ENCODE assay signal across 34 cellular contexts in genomic region chr17:42873321-42873720, GRCh38. TPM values are rescaled to one million over a fixed set of nuclear protein-coding genes. Genes with fewer than 3 reads are reported as not detected.
"Had no signal": no experiment of that assay in that cellular context is flagged by ENCODE, and none has a peak within 500 bp of the region (broad histone marks: within the 10 kb centered on the region; RNA-seq: fewer than 3 reads in every experiment).

No MANE protein-coding gene starts in this region.

- H3K9me3 Mint-ChIP-seq: activated CD4-positive, alpha-beta memory T cell treated with anti-CD3 and anti-CD28 coated beads, Interleukin-2, amount 10 ng/mL, durations not matched to agents 7 days and 5 days; activated naive CD8-positive, alpha-beta T cell treated with anti-CD3 and anti-CD28 coated beads for 36 hours had no signal

- H3K4me3 Mint-ChIP-seq: activated CD4-positive, alpha-beta memory T cell treated with anti-CD3 and anti-CD28 coated beads, Interleukin-2, amount 10 ng/mL, durations not matched to agents 7 days and 5 days; activated CD8-positive, alpha-beta memory T cell treated with anti-CD3 and anti-CD28 coated beads, Interleukin-2, amount 10 ng/mL, durations not matched to agents 7 days and 5 days; activated naive CD8-positive, alpha-beta T cell treated with anti-CD3 and anti-CD28 coated beads for 36 hours had no signal

- H3K27ac ChIP-seq: brain microvascular endothelial cell, SJCRH30, SK-N-MC, WERI-Rb-1 had no signal

- H3K27ac Mint-ChIP-seq: activated CD4-positive, alpha-beta memory T cell treated with anti-CD3 and anti-CD28 coated beads, Interleukin-2, amount 10 ng/mL, durations not matched to agents 7 days and 5 days; activated CD8-positive, alpha-beta memory T cell treated with anti-CD3 and anti-CD28 coated beads, Interleukin-2, amount 10 ng/mL, durations not matched to agents 7 days and 5 days; activated naive CD8-positive, alpha-beta T cell treated with anti-CD3 and anti-CD28 coated beads for 36 hours had no signal

- H3K9me3 ChIP-seq: SJCRH30 had no signal

- H3K4me1 ChIP-seq: SJCRH30 had no signal

- H3K4me3 ChIP-seq: SJCRH30, SK-N-MC had no signal

- H3K4me1 Mint-ChIP-seq: activated CD4-positive, alpha-beta memory T cell treated with anti-CD3 and anti-CD28 coated beads, Interleukin-2, amount 10 ng/mL, durations not matched to agents 7 days and 5 days; activated CD8-positive, alpha-beta memory T cell treated with anti-CD3 and anti-CD28 coated beads, Interleukin-2, amount 10 ng/mL, durations not matched to agents 7 days and 5 days; activated naive CD8-positive, alpha-beta T cell treated with anti-CD3 and anti-CD28 coated beads for 36 hours had no signal

- DNase-seq: activated CD4-positive, alpha-beta memory T cell treated with anti-CD3 and anti-CD28 coated beads, Interleukin-2, amount 10 ng/mL, durations not matched to agents 7 days and 5 days; activated CD4-positive, alpha-beta T cell treated with anti-CD3 and anti-CD28 coated beads for 1 hour; activated CD4-positive, alpha-beta T cell treated with anti-CD3 and anti-CD28 coated beads for 48 hours; activated CD4-positive, CD25-positive, alpha-beta regulatory T cell; activated CD8-positive, alpha-beta memory T cell treated with anti-CD3 and anti-CD28 coated beads for 24 hours; activated CD8-positive, alpha-beta memory T cell treated with anti-CD3 and anti-CD28 coated beads, Interleukin-2, amount 10 ng/mL, durations not matched to agents 7 days and 5 days; activated CD8-positive, alpha-beta memory T cell treated with anti-CD3 and anti-CD28 coated beads, Interleukin-2, amount 50 U/mL, for 48 hours; activated effector memory CD4-positive, alpha-beta T cell treated with Interleukin-2 at 50 U/mL for 16 hours; activated naive CD4-positive, alpha-beta T cell treated with anti-CD3 and anti-CD28 coated beads, Interleukin-2, amount 50 U/mL, for 16 hours; activated naive CD8-positive, alpha-beta T cell treated with anti-CD3 and anti-CD28 coated beads for 36 hours; activated T-cell treated with anti-CD3 and anti-CD28 coated beads, Interleukin-2, amount 50 U/mL, for 48 hours; amniotic stem cell; aorta; brain microvascular endothelial cell; central memory CD4-positive, alpha-beta T cell; Karpas-422; NCI-H1048; NCI-H1105 treated with DMSO at 0.1 percent for 48 hours; NCI-H1436; NCI-H1694; NCI-H1930; NCI-H2081 treated with DMSO at 0.1 percent for 48 hours; NCI-H2171; NCI-H510A; NCI-H526 treated with DMSO at 0.1 percent for 48 hours; SHP77; SJCRH30; T1000 had no signal

- H3K36me3 Mint-ChIP-seq: activated CD8-positive, alpha-beta memory T cell treated with anti-CD3 and anti-CD28 coated beads, Interleukin-2, amount 10 ng/mL, durations not matched to agents 7 days and 5 days; activated naive CD8-positive, alpha-beta T cell treated with anti-CD3 and anti-CD28 coated beads for 36 hours had no signal

RNA-seq across cellular contexts. Expression of gene AOC3, which starts 22.3 kb away (rescaled TPM):
- total RNA-seq: RPMI7951 had no signal

RNA-seq across cellular contexts. Expression of gene G6PC1, which starts 27.3 kb away (rescaled TPM):
- total RNA-seq: activated CD4-positive, alpha-beta memory T cell treated with anti-CD3 and anti-CD28 coated beads, Interleukin-2, amount 10 ng/mL, durations not matched to agents 7 days and 5 days; activated CD8-positive, alpha-beta memory T cell treated with anti-CD3 and anti-CD28 coated beads, Interleukin-2, amount 10 ng/mL, durations not matched to agents 7 days and 5 days; activated naive CD8-positive, alpha-beta T cell treated with anti-CD3 and anti-CD28 coated beads for 36 hours; aorta; MCF 10A; RPMI7951; SJCRH30; T-helper 1 cell treated with Interleukin-12 subunit alpha and Interleukin-12 subunit beta and Interleukin-4 antibody, amounts not matched to agents 30 ng/mL and 1 ng/mL, for 36 hours; T-helper 2 cell treated with Interferon-gamma antibody and Interleukin-4, amounts not matched to agents 100 ng/mL and 5 ng/mL, for 36 hours had no signal
